Comparison of ENCODE assay signal across 9 cellular contexts in genomic region chr17:40095356-40095943, GRCh38. TPM values are rescaled to one million over a fixed set of nuclear protein-coding genes. Genes with fewer than 3 reads are reported as not detected.
DNase-seq lines count a peak whose midpoint lies in the region; ATAC-seq and TF ChIP-seq lines count a peak whose summit lies in the region.
"Had no signal": no experiment of that assay in that cellular context is flagged by ENCODE, and none has a peak within 500 bp of the region (broad histone marks: within the 10 kb centered on the region; RNA-seq: fewer than 3 reads in every experiment).

No MANE protein-coding gene starts in this region.

- intact Hi-C loops in activated CD8-positive, alpha-beta T cell treated with anti-CD3 and anti-CD28 coated beads for 36 hours (cut with micrococcal nuclease), result no loop called here

- no peaks in the 10 kb centered on the region for H3K9me3 Mint-ChIP-seq in IgD-negative memory B cell
- H3K9me3 Mint-ChIP-seq in activated CD8-positive, alpha-beta T cell treated with anti-CD3 and anti-CD28 coated beads for 36 hours, result no peaks in the 10 kb centered on the region
- H3K9me3 Mint-ChIP-seq in immature natural killer cell, result no peaks in the 10 kb centered on the region
- peaks cover 0 to 4% of the 10 kb centered on the region in 2 donors for H3K9me3 Mint-ChIP-seq in stimulated activated naive B cell treated with anti-CD40 and anti-IgM and Interleukin-4, amounts not matched to agents 10 μg/mL and 1 μg/mL and 100 μg/mL, for 72 hours
- H3K9me3 Mint-ChIP-seq: neural crest cell had no signal

- H3K27me3 Mint-ChIP-seq in IgD-negative memory B cell (no peaks in the 10 kb centered on the region), immature natural killer cell (ENCODE audit: low read depth in 3 of 3) (peaks cover 18 to 22% (median 19%) of the 10 kb centered on the region in 3 donors)
- H3K27me3 Mint-ChIP-seq in activated CD8-positive, alpha-beta T cell treated with anti-CD3 and anti-CD28 coated beads for 36 hours, result no peaks in the 10 kb centered on the region
- H3K27me3 Mint-ChIP-seq in stimulated activated naive B cell treated with anti-CD40 and anti-IgM and Interleukin-4, amounts not matched to agents 10 μg/mL and 1 μg/mL and 100 μg/mL, for 72 hours, result no peaks in the 10 kb centered on the region

- DNase-seq in activated CD8-positive, alpha-beta T cell treated with anti-CD3 and anti-CD28 coated beads for 36 hours, result no peak
- no peak for DNase-seq in immature natural killer cell
- no peak for DNase-seq in stimulated activated naive B cell treated with anti-CD40 and anti-IgM and Interleukin-4, amounts not matched to agents 10 μg/mL and 1 μg/mL and 100 μg/mL, for 72 hours
- no peak for DNase-seq in hippocampal formation (lab: John Stamatoyannopoulos, UW)
- no peak for DNase-seq in NCI-H2196 treated with DMSO at 0.1 percent for 48 hours (lab: John Stamatoyannopoulos, UW; ENCODE audit: unreplicated experiment)
- DNase-seq: DMS79 had no signal

- POLR2A ChIA-PET in activated CD8-positive, alpha-beta T cell treated with anti-CD3 and anti-CD28 coated beads for 36 hours (lab: Charles Lee), result interaction anchor here (0.8 to 8.2 kb wide), 3 partner anchors 16 to 30 kb away, joined by 3 to 93 read pairs (median 5); no protein-coding TSS in a partner anchor

- TF ChIP-seq CTCF in activated CD8-positive, alpha-beta T cell treated with anti-CD3 and anti-CD28 coated beads for 36 hours (IDR thresholded peaks at IDR 0.05), result no peak

- H3K4me1 Mint-ChIP-seq in IgD-negative memory B cell (peaks cover 17 to 39% (median 37%) of the 10 kb centered on the region in 3 donors), immature natural killer cell (peaks cover 58 to 63% of the 10 kb centered on the region in 2 donors)
- peaks cover 49% of the 10 kb centered on the region for H3K4me1 Mint-ChIP-seq in activated CD8-positive, alpha-beta T cell treated with anti-CD3 and anti-CD28 coated beads for 36 hours (ENCODE audit: low read depth)
- peaks cover 55 to 66% of the 10 kb centered on the region in 2 donors for H3K4me1 Mint-ChIP-seq in stimulated activated naive B cell treated with anti-CD40 and anti-IgM and Interleukin-4, amounts not matched to agents 10 μg/mL and 1 μg/mL and 100 μg/mL, for 72 hours

- H3K27ac Mint-ChIP-seq in IgD-negative memory B cell (peak overlapping the region; percentile 74 to 100 (median 83)), immature natural killer cell (peak overlapping the region; percentile 95 to 99 (median 97))
- peak overlapping the region; percentile 90 for H3K27ac Mint-ChIP-seq in activated CD8-positive, alpha-beta T cell treated with anti-CD3 and anti-CD28 coated beads for 36 hours
- peak overlapping the region; percentile 44 for H3K27ac Mint-ChIP-seq in stimulated activated naive B cell treated with anti-CD40 and anti-IgM and Interleukin-4, amounts not matched to agents 10 μg/mL and 1 μg/mL and 100 μg/mL, for 72 hours

- CTCF ChIA-PET in activated CD8-positive, alpha-beta T cell treated with anti-CD3 and anti-CD28 coated beads for 36 hours (lab: Charles Lee), result interaction anchor here (1.0 to 9.5 kb wide), 3 partner anchors 9 to 20 kb away, joined by 5 to 136 read pairs (median 72); no protein-coding TSS in a partner anchor

- no peak for ATAC-seq in activated CD8-positive, alpha-beta T cell treated with anti-CD3 and anti-CD28 coated beads for 36 hours
- ATAC-seq in stimulated activated naive B cell treated with anti-CD40 and anti-IgM and Interleukin-4, amounts not matched to agents 10 μg/mL and 1 μg/mL and 100 μg/mL, for 72 hours (replicated peaks), result no peak
- no peak for ATAC-seq in GM21515 (IDR thresholded peaks at IDR 0.05; ENCODE audit: unreplicated experiment)

- H3K36me3 Mint-ChIP-seq in IgD-negative memory B cell, result peaks cover 4% of the 10 kb centered on the region
- H3K36me3 Mint-ChIP-seq in activated CD8-positive, alpha-beta T cell treated with anti-CD3 and anti-CD28 coated beads for 36 hours (ENCODE audit: low read depth), result peaks cover 47% of the 10 kb centered on the region
- peaks cover 4 to 12% (median 5%) of the 10 kb centered on the region in 3 donors for H3K36me3 Mint-ChIP-seq in immature natural killer cell
- peaks cover 34 to 46% of the 10 kb centered on the region in 2 donors for H3K36me3 Mint-ChIP-seq in stimulated activated naive B cell treated with anti-CD40 and anti-IgM and Interleukin-4, amounts not matched to agents 10 μg/mL and 1 μg/mL and 100 μg/mL, for 72 hours

- H3K4me3 Mint-ChIP-seq in IgD-negative memory B cell (peak overlapping the region; percentile 56 to 93 (median 88)), immature natural killer cell (peak overlapping the region; percentile 74 to 90 (median 87))
- peak overlapping the region; percentile 85 for H3K4me3 Mint-ChIP-seq in activated CD8-positive, alpha-beta T cell treated with anti-CD3 and anti-CD28 coated beads for 36 hours
- H3K4me3 Mint-ChIP-seq in stimulated activated naive B cell treated with anti-CD40 and anti-IgM and Interleukin-4, amounts not matched to agents 10 μg/mL and 1 μg/mL and 100 μg/mL, for 72 hours, result peak overlapping the region; percentile 17

RNA-seq across cellular contexts. Expression of gene NR1D1, which starts 4.9 kb away (rescaled TPM):
- polyA plus RNA-seq in IgD-negative memory B cell (3.6 TPM), immature natural killer cell (1 to 10 TPM in 1 of 3 donors, under 1 TPM in 1, not detected in 1; 0.49 to 2.8 TPM)
- 1 to 10 TPM; 6.0 to 6.5 TPM for total RNA-seq in activated CD8-positive, alpha-beta T cell treated with anti-CD3 and anti-CD28 coated beads for 36 hours

RNA-seq across cellular contexts. Expression of gene MSL1, which starts 26.3 kb away (rescaled TPM):
- 10.1 TPM for polyA plus RNA-seq in IgD-negative memory B cell
- 10 to 100 TPM; 69.0 to 70.1 TPM for total RNA-seq in activated CD8-positive, alpha-beta T cell treated with anti-CD3 and anti-CD28 coated beads for 36 hours
- 10 to 100 TPM in 2 of 3 donors, 1 to 10 TPM in 1; 5.6 to 16.2 (median 11.1) TPM for polyA plus RNA-seq in immature natural killer cell

RNA-seq across cellular contexts. Expression of gene THRA, which starts 32.7 kb away (rescaled TPM):
- polyA plus RNA-seq in IgD-negative memory B cell (4.6 TPM), immature natural killer cell (10 to 100 TPM in 1 of 3 donors, 1 to 10 TPM in 2; 5.0 to 15.0 (median 8.0) TPM)
- 10 to 100 TPM; 11.1 to 13.8 TPM for total RNA-seq in activated CD8-positive, alpha-beta T cell treated with anti-CD3 and anti-CD28 coated beads for 36 hours

RNA-seq across cellular contexts. Expression of gene MED24, which starts 41.2 kb away (rescaled TPM):
- polyA plus RNA-seq in IgD-negative memory B cell (51.9 TPM), immature natural killer cell (10 to 100 TPM; 34.8 to 75.8 (median 53.2) TPM)
- total RNA-seq in activated CD8-positive, alpha-beta T cell treated with anti-CD3 and anti-CD28 coated beads for 36 hours, result 10 to 100 TPM; 90.2 to 96.4 TPM

RNA-seq across cellular contexts. Expression of gene CASC3, which starts 44.9 kb away (rescaled TPM):
- polyA plus RNA-seq in IgD-negative memory B cell, result 49.9 TPM
- 10 to 100 TPM; 75.1 to 75.6 TPM for total RNA-seq in activated CD8-positive, alpha-beta T cell treated with anti-CD3 and anti-CD28 coated beads for 36 hours
- 10 to 100 TPM; 24.5 to 53.5 (median 27.7) TPM for polyA plus RNA-seq in immature natural killer cell

Comparison
In these comparisons a context has a peak if more than half of its experiments do, and no peak if none do; other contexts are left out.
1. H3K27ac Mint-ChIP-seq: peak in every context shown above with its lines; median percentile 97 in immature natural killer cell; 90 in activated CD8-positive, alpha-beta T cell treated with anti-CD3 and anti-CD28 coated beads for 36 hours; 83 in IgD-negative memory B cell; 44 in stimulated activated naive B cell treated with anti-CD40 and anti-IgM and Interleukin-4, amounts not matched to agents 10 μg/mL and 1 μg/mL and 100 μg/mL, for 72 hours.
2. H3K4me3 Mint-ChIP-seq: peak in every context shown above with its lines; median percentile 88 in IgD-negative memory B cell; 87 in immature natural killer cell; 85 in activated CD8-positive, alpha-beta T cell treated with anti-CD3 and anti-CD28 coated beads for 36 hours; 17 in stimulated activated naive B cell treated with anti-CD40 and anti-IgM and Interleukin-4, amounts not matched to agents 10 μg/mL and 1 μg/mL and 100 μg/mL, for 72 hours.